9 cellular contexts compared by ENCODE assay signal in the genomic region with DNA sequence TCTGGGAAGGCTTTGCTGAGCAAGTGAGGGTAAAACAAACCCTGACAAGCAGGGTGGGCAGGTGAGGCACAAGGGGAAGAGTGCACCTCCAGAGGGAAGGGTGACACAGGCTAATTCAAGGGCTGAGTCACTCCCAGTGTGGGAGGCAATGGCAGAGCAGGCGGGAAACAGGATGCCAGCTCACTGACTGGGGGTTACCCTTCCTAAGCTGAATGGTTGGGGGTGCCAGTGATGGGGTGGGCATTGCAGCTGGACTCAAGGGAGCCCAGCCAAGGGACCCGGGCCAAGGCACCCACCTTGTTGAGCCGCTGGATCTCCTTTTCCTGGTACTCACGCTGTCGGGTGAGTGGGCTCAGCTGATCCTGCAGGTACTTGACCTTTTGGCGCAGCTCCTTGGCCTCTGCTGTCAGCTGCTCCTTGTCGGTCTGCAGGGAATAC. TPM values are rescaled to one million over a fixed set of nuclear protein-coding genes. Genes with fewer than 3 reads are reported as not detected.
DNase-seq lines count a peak whose midpoint lies in the region; ATAC-seq and TF ChIP-seq lines count a peak whose summit lies in the region.
"Had no signal": no experiment of that assay in that cellular context is flagged by ENCODE, and none has a peak within 500 bp of the region (broad histone marks: within the 10 kb centered on the region; RNA-seq: fewer than 3 reads in every experiment).

No MANE protein-coding gene starts in this region.

- H3K9me3 ChIP-seq in duodenal mucosa (ENCODE audit: control insufficient read depth in 1 of 2, low read length in 2 of 2) (no peaks in the 10 kb centered on the region), upper lobe of left lung (no peaks in the 10 kb centered on the region)
- H3K9me3 ChIP-seq: BLaER1 had no signal

- TF ChIP-seq CTCF in omental fat pad (IDR thresholded peaks at IDR 0.05) (no peak), upper lobe of left lung (IDR thresholded peaks at IDR 0.05) (no peak)

- no peak overlapping the region for H3K4me3 ChIP-seq in duodenal mucosa (ENCODE audit: low read depth in 1 of 2, low read length in 2 of 2)
- no peak overlapping the region for H3K4me3 ChIP-seq in upper lobe of left lung
- H3K4me3 ChIP-seq: BLaER1 had no signal

- WGBS in upper lobe of left lung, 2 donors, result 64 to 67% methylated on average over 1 to 3 of the region's 7 CpGs

- ATAC-seq in omental fat pad (ENCODE audit: low FRiP score), result peak; percentile 12
- ATAC-seq in upper lobe of left lung (ENCODE audit: low FRiP score in 2 of 2), result no peak
- no peak for ATAC-seq in HG03025 (IDR thresholded peaks at IDR 0.05; ENCODE audit: low FRiP score, unreplicated experiment)

- no peaks in the 10 kb centered on the region for H3K27me3 ChIP-seq in duodenal mucosa (ENCODE audit: control insufficient read depth in 1 of 2, insufficient read depth in 2 of 2, low read length in 2 of 2)
- H3K27me3 ChIP-seq in upper lobe of left lung, result no peaks in the 10 kb centered on the region
- H3K27me3 ChIP-seq: BLaER1 had no signal

- H3K4me1 ChIP-seq in duodenal mucosa (ENCODE audit: control insufficient read depth in 1 of 2, insufficient read depth in 2 of 2, low read length in 2 of 2), result peaks cover 5 to 11% of the 10 kb centered on the region in 2 donors
- peaks cover 40 to 55% (median 44%) of the 10 kb centered on the region in 4 donors for H3K4me1 ChIP-seq in upper lobe of left lung
- H3K4me1 ChIP-seq: BLaER1 had no signal

- DNase-seq in activated naive CD4-positive, alpha-beta T cell treated with Interleukin-2 at 50 U/mL for 16 hours, result peak; percentile 34
- no peak for DNase-seq in activated naive CD4-positive, alpha-beta T cell (lab: John Stamatoyannopoulos, UW)
- DNase-seq in omental fat pad (ENCODE audit: low spot score), result no peak
- no peak for DNase-seq in upper lobe of left lung
- no peak for DNase-seq in NCI-H446 treated with DMSO at 0.1 percent for 48 hours (lab: John Stamatoyannopoulos, UW)
- no peak for DNase-seq in AG08396 (ENCODE audit: low spot score)

- H3K36me3 ChIP-seq in duodenal mucosa (ENCODE audit: control insufficient read depth in 1 of 2, insufficient read depth in 2 of 2, low read length in 2 of 2) (peaks cover 73 to 97% of the 10 kb centered on the region in 2 donors), upper lobe of left lung (peaks cover 36 to 99% (median 77%) of the 10 kb centered on the region in 4 donors)

- H3K27ac ChIP-seq in duodenal mucosa (ENCODE audit: low read depth, low read length) (peak overlapping the region; percentile 3), upper lobe of left lung (peak overlapping the region; percentile 62 to 86 (median 84))
- H3K27ac ChIP-seq: BLaER1 had no signal

- TF ChIP-seq POLR2A in upper lobe of left lung (IDR thresholded peaks at IDR 0.05), result no peak

- H3K9ac ChIP-seq in duodenal mucosa (ENCODE audit: low read depth in 1 of 2, low read length in 2 of 2), result no peak overlapping the region
- H3K9ac ChIP-seq: BLaER1 had no signal

- no peak for TF ChIP-seq EP300 in upper lobe of left lung (IDR thresholded peaks at IDR 0.05)

RNA-seq across cellular contexts. Expression of gene GPX3, which starts 18.4 kb away (rescaled TPM):
- total RNA-seq in omental fat pad (over 10,000 TPM in 1 of 4 donors, 1,000 to 10,000 TPM in 3; 5,296 to 11,485 (median 6,898) TPM), upper lobe of left lung (1,000 to 10,000 TPM in 4 of 6 donors, 100 to 1,000 TPM in 2; 876 to 1,536 (median 1,027) TPM)

RNA-seq across cellular contexts. Expression of gene TNIP1, which starts 42.0 kb away (rescaled TPM):
- total RNA-seq in omental fat pad (100 to 1,000 TPM in 3 of 4 donors, 10 to 100 TPM in 1; 96.7 to 189 (median 149) TPM), upper lobe of left lung (100 to 1,000 TPM; 109 to 166 (median 130) TPM)
